In genomic region chr13:94702181-94703041, GRCh38 we compare ENCODE assay signal across 33 cellular contexts. TPM values are rescaled to one million over a fixed set of nuclear protein-coding genes. Genes with fewer than 3 reads are reported as not detected.
A peak's percentile ranks its signal among the peaks of the same experiment; 100 is the strongest.
DNase-seq lines count a peak whose midpoint lies in the region; ATAC-seq, FAIRE-seq and TF ChIP-seq lines count a peak whose summit lies in the region.
"Had no signal": no experiment of that assay in that cellular context is flagged by ENCODE, and none has a peak within 500 bp of the region (broad histone marks: within the 10 kb centered on the region; RNA-seq: fewer than 3 reads in every experiment).

No MANE protein-coding gene starts in this region.

- H3K36me3 Mint-ChIP-seq in activated naive CD8-positive, alpha-beta T cell treated with anti-CD3 and anti-CD28 coated beads, Interleukin-2, amount 10 ng/mL, durations not matched to agents 7 days and 5 days: peaks cover 3% of the 10 kb centered on the region
- peaks cover 2% of the 10 kb centered on the region for H3K36me3 Mint-ChIP-seq in activated naive CD8-positive, alpha-beta T cell treated with anti-CD3 and anti-CD28 coated beads, Interleukin-2, amount 50 U/mL, for 24 hours (ENCODE audit: low read depth)
- H3K36me3 Mint-ChIP-seq in endodermal cell (ENCODE audit: low read depth) (no peaks in the 10 kb centered on the region), nephron (ENCODE audit: low read depth) (no peaks in the 10 kb centered on the region), type B pancreatic cell (no peaks in the 10 kb centered on the region)

- peak; percentile 29 for DNase-seq in activated naive CD8-positive, alpha-beta T cell treated with anti-CD3 and anti-CD28 coated beads, Interleukin-2, amount 10 ng/mL, durations not matched to agents 7 days and 5 days
- no peak for DNase-seq in activated naive CD8-positive, alpha-beta T cell treated with anti-CD3 and anti-CD28 coated beads, Interleukin-2, amount 50 U/mL, for 24 hours
- DNase-seq in endodermal cell (no peak), type B pancreatic cell (ENCODE audit: extremely low spot score, unreplicated experiment) (no peak), GM03348 (ENCODE audit: low spot score) (no peak), HepG2 (ENCODE audit: low spot score) (no peak)
- DNase-seq: activated CD4-positive, CD25-positive, alpha-beta regulatory T cell; activated CD8-positive, alpha-beta T cell treated with anti-CD3 and anti-CD28 coated beads, Interleukin-2, amount 10 ng/mL, durations not matched to agents 7 days and 5 days; activated naive CD8-positive, alpha-beta T cell treated with anti-CD3 and anti-CD28 coated beads for 36 hours; body of pancreas; CD4-positive, alpha-beta memory T cell; effector CD4-positive, alpha-beta T cell; EL; heart left ventricle; left ventricle myocardium superior; naive thymus-derived CD4-positive, alpha-beta T cell; NCI-H1436; NCI-H345; NCI-H748 treated with DMSO at 0.1 percent for 48 hours; SJCRH30; T-helper 1 cell had no signal

- H3K79me2 ChIP-seq in HepG2 (ENCODE audit: insufficient read depth, low read length): no peaks in the 10 kb centered on the region

- no peak for TF ChIP-seq POLR2A in HepG2 (IDR thresholded peaks at IDR 0.05; ENCODE audit: insufficient read depth in 1 of 2, low read depth in 2 of 2, low read length in 2 of 2)

- no peaks in the 10 kb centered on the region for H4K20me1 ChIP-seq in HepG2 (ENCODE audit: insufficient read depth, low read length)

- peaks cover 100% of the 10 kb centered on the region for H3K27me3 ChIP-seq in endodermal cell (ENCODE audit: control insufficient read depth, insufficient read depth, low read length, poor library complexity, severe bottlenecking)
- peaks cover 18 to 77% of the 10 kb centered on the region in 2 experiments for H3K27me3 ChIP-seq in HepG2 (ENCODE audit: control insufficient read depth in 1 of 2, insufficient read depth in 2 of 2, low read length in 2 of 2)
- H3K27me3 ChIP-seq: SJCRH30 had no signal

- intact Hi-C loops in HepG2 (cut with micrococcal nuclease; ENCODE audit: unreplicated experiment): no loop called here

- H3K4me1 ChIP-seq in endodermal cell (ENCODE audit: control insufficient read depth, insufficient read depth, low read length) (peaks cover 3% of the 10 kb centered on the region), HepG2 (ENCODE audit: insufficient read depth, low read length) (no peaks in the 10 kb centered on the region)
- H3K4me1 ChIP-seq: A549, pancreas, SJCRH30 had no signal

- H3K4me3 Mint-ChIP-seq in activated naive CD8-positive, alpha-beta T cell treated with anti-CD3 and anti-CD28 coated beads, Interleukin-2, amount 10 ng/mL, durations not matched to agents 7 days and 5 days: no peak overlapping the region
- H3K4me3 Mint-ChIP-seq in activated naive CD8-positive, alpha-beta T cell treated with anti-CD3 and anti-CD28 coated beads, Interleukin-2, amount 50 U/mL, for 24 hours: no peak overlapping the region
- H3K4me3 Mint-ChIP-seq in endodermal cell (peak overlapping the region; percentile 20), nephron (peak overlapping the region in 2 of 3 experiments; percentile 31 to 39), type B pancreatic cell (peak overlapping the region; percentile 64)
- H3K4me3 Mint-ChIP-seq: activated CD8-positive, alpha-beta T cell treated with anti-CD3 and anti-CD28 coated beads, Interleukin-2, amount 10 ng/mL, durations not matched to agents 7 days and 5 days; activated naive CD8-positive, alpha-beta T cell treated with anti-CD3 and anti-CD28 coated beads for 36 hours; CD4-positive, alpha-beta memory T cell had no signal

- no peak for TF ChIP-seq RAD21 in HepG2 (CRISPR knock-in tag; IDR thresholded peaks at IDR 0.05)

- H3K9me3 ChIP-seq in endodermal cell (ENCODE audit: control insufficient read depth, low read length): peaks cover 10% of the 10 kb centered on the region
- H3K9me3 ChIP-seq in HepG2 (ENCODE audit: low read length): no peaks in the 10 kb centered on the region
- H3K9me3 ChIP-seq: A549, body of pancreas, heart left ventricle, pancreas, right atrium auricular region, SJCRH30, upper lobe of left lung had no signal

- peak overlapping the region; percentile 63 for H3K27ac Mint-ChIP-seq in activated naive CD8-positive, alpha-beta T cell treated with anti-CD3 and anti-CD28 coated beads, Interleukin-2, amount 10 ng/mL, durations not matched to agents 7 days and 5 days
- H3K27ac Mint-ChIP-seq in activated naive CD8-positive, alpha-beta T cell treated with anti-CD3 and anti-CD28 coated beads, Interleukin-2, amount 50 U/mL, for 24 hours: no peak overlapping the region
- H3K27ac Mint-ChIP-seq in endodermal cell: no peak overlapping the region
- H3K27ac Mint-ChIP-seq in nephron: no peak overlapping the region
- H3K27ac Mint-ChIP-seq in type B pancreatic cell: no peak overlapping the region
- H3K27ac Mint-ChIP-seq: activated CD8-positive, alpha-beta T cell treated with anti-CD3 and anti-CD28 coated beads, Interleukin-2, amount 10 ng/mL, durations not matched to agents 7 days and 5 days; activated naive CD8-positive, alpha-beta T cell treated with anti-CD3 and anti-CD28 coated beads for 36 hours; CD4-positive, alpha-beta memory T cell had no signal

- H2AFZ ChIP-seq in HepG2 (ENCODE audit: low read length): no peak overlapping the region

- H3K36me3 ChIP-seq in endodermal cell (ENCODE audit: control insufficient read depth, insufficient read depth, low read length) (no peaks in the 10 kb centered on the region), HepG2 (replicated peaks in 1 of 2; ENCODE audit: control insufficient read depth in 1 of 2, insufficient read depth in 2 of 2, low read length in 2 of 2) (no peaks in the 10 kb centered on the region)
- H3K36me3 ChIP-seq: heart left ventricle, pancreas, right atrium auricular region, SJCRH30, upper lobe of left lung had no signal

- no peak overlapping the region for H3K9ac ChIP-seq in endodermal cell (ENCODE audit: extremely low read depth, low read length, poor library complexity, severe bottlenecking)
- no peak overlapping the region for H3K9ac ChIP-seq in HepG2 (ENCODE audit: insufficient read depth, low read depth, low read length)
- H3K9ac ChIP-seq: KMS-11 had no signal

- POLR2A ChIA-PET in activated naive CD8-positive, alpha-beta T cell treated with anti-CD3 and anti-CD28 coated beads, Interleukin-2, amount 10 ng/mL, durations not matched to agents 7 days and 5 days (lab: Charles Lee): no interaction called here
- POLR2A ChIA-PET in HepG2 (lab: Yijun Ruan, JAX): no interaction called here

- WGBS in endodermal cell (ENCODE audit: insufficient coverage in 1 of 2, insufficient read length in 1 of 2), 2 experiments: 13 to 18% methylated on average over 35 to 60 of the region's 60 CpGs
- 60% methylated on average over 17 of the region's 60 CpGs for WGBS in HepG2 (ENCODE audit: low lambda C conversion rate)

- H3K27ac ChIP-seq in endodermal cell (ENCODE audit: low read depth, low read length): no peak overlapping the region
- H3K27ac ChIP-seq in HepG2 (ENCODE audit: extremely low read length, insufficient read depth, low read length): no peak overlapping the region
- H3K27ac ChIP-seq: A549, body of pancreas, heart left ventricle, KMS-11, pancreas, right atrium auricular region, SJCRH30, upper lobe of left lung had no signal

- no peak for TF ChIP-seq CTCF in endodermal cell (conservative IDR thresholded peaks at IDR 0.05)
- TF ChIP-seq CTCF in nephron (IDR thresholded peaks at IDR 0.05; ENCODE audit: unreplicated experiment in 3 of 3): no peak
- TF ChIP-seq CTCF in type B pancreatic cell (conservative IDR thresholded peaks at IDR 0.05): no peak
- no peak for TF ChIP-seq CTCF in HepG2 (CRISPR knock-in tag; IDR thresholded peaks at IDR 0.05)

- peaks cover 96% of the 10 kb centered on the region for H3K27me3 Mint-ChIP-seq in activated naive CD8-positive, alpha-beta T cell treated with anti-CD3 and anti-CD28 coated beads, Interleukin-2, amount 10 ng/mL, durations not matched to agents 7 days and 5 days
- peaks cover 91% of the 10 kb centered on the region for H3K27me3 Mint-ChIP-seq in activated naive CD8-positive, alpha-beta T cell treated with anti-CD3 and anti-CD28 coated beads, Interleukin-2, amount 50 U/mL, for 24 hours
- H3K27me3 Mint-ChIP-seq in endodermal cell (ENCODE audit: insufficient read depth): peaks cover 100% of the 10 kb centered on the region
- H3K27me3 Mint-ChIP-seq in nephron (ENCODE audit: low read depth): peaks cover 100% of the 10 kb centered on the region
- peaks cover 98% of the 10 kb centered on the region for H3K27me3 Mint-ChIP-seq in type B pancreatic cell

- H3K4me3 ChIP-seq in endodermal cell (ENCODE audit: low read length): peak overlapping the region; percentile 53
- no peak overlapping the region for H3K4me3 ChIP-seq in HepG2 (replicated peaks in 1 of 3; ENCODE audit: insufficient read depth in 1 of 3, low read depth in 2 of 3, low read length in 3 of 3)
- H3K4me3 ChIP-seq: A549, body of pancreas, heart left ventricle, pancreas, right atrium auricular region, SJCRH30, upper lobe of left lung had no signal

- H3K4me1 Mint-ChIP-seq in activated naive CD8-positive, alpha-beta T cell treated with anti-CD3 and anti-CD28 coated beads, Interleukin-2, amount 10 ng/mL, durations not matched to agents 7 days and 5 days: peaks cover 2% of the 10 kb centered on the region
- peaks cover under 1% of the 10 kb centered on the region for H3K4me1 Mint-ChIP-seq in activated naive CD8-positive, alpha-beta T cell treated with anti-CD3 and anti-CD28 coated beads, Interleukin-2, amount 50 U/mL, for 24 hours
- H3K4me1 Mint-ChIP-seq in endodermal cell (peaks cover 28% of the 10 kb centered on the region), nephron (peaks cover 6% of the 10 kb centered on the region), type B pancreatic cell (ENCODE audit: unreplicated experiment) (peaks cover 12% of the 10 kb centered on the region)

- FAIRE-seq in HepG2 (lab: Jason Lieb, UNC): no peak
- FAIRE-seq: A549, H54, islet of Langerhans, pancreas had no signal

- in situ Hi-C loops in HepG2 (cut with HindIII; ENCODE audit: extremely low pct_ligation_motif_present, low pct_unique_long_range_greater_than_20kb): no loop called here

- CTCF ChIA-PET in HepG2 (lab: Yijun Ruan, JAX; ENCODE audit: low intra/inter-chr PET ratio, low total read pairs): no interaction called here

- TF ChIP-seq EP300 in HepG2 (IDR thresholded peaks at IDR 0.05; ENCODE audit: low read depth in 2 of 2, low read length in 2 of 2): no peak
- no peak for TF ChIP-seq EP300 in HepG2 (CRISPR knock-in tag; IDR thresholded peaks at IDR 0.05; ENCODE audit: borderline replicate concordance)

- no peak for ATAC-seq in activated naive CD8-positive, alpha-beta T cell treated with anti-CD3 and anti-CD28 coated beads, Interleukin-2, amount 10 ng/mL, durations not matched to agents 7 days and 5 days (ENCODE audit: low read depth)
- ATAC-seq in activated naive CD8-positive, alpha-beta T cell treated with anti-CD3 and anti-CD28 coated beads, Interleukin-2, amount 50 U/mL, for 24 hours: no peak
- no peak for ATAC-seq in HG03095 (IDR thresholded peaks at IDR 0.05; ENCODE audit: unreplicated experiment)
- no peak for ATAC-seq in HepG2
- ATAC-seq: A549; activated CD8-positive, alpha-beta T cell treated with anti-CD3 and anti-CD28 coated beads, Interleukin-2, amount 10 ng/mL, durations not matched to agents 7 days and 5 days; body of pancreas; heart left ventricle; left ventricle myocardium superior; naive thymus-derived CD4-positive, alpha-beta T cell; pancreas had no signal

- no peak overlapping the region for H3K4me2 ChIP-seq in HepG2 (ENCODE audit: low read depth, low read length)
- H3K4me2 ChIP-seq: A549, KMS-11 had no signal

- no TSS peak for BruUV-seq in HepG2 (replicated peaks; lab: Mats Ljungman, UMichigan)

- peaks cover 4% of the 10 kb centered on the region for H3K9me3 Mint-ChIP-seq in activated naive CD8-positive, alpha-beta T cell treated with anti-CD3 and anti-CD28 coated beads, Interleukin-2, amount 10 ng/mL, durations not matched to agents 7 days and 5 days
- peaks cover 4% of the 10 kb centered on the region for H3K9me3 Mint-ChIP-seq in activated naive CD8-positive, alpha-beta T cell treated with anti-CD3 and anti-CD28 coated beads, Interleukin-2, amount 50 U/mL, for 24 hours
- H3K9me3 Mint-ChIP-seq in endodermal cell: no peaks in the 10 kb centered on the region
- H3K9me3 Mint-ChIP-seq in nephron: peaks cover 8% of the 10 kb centered on the region
- H3K9me3 Mint-ChIP-seq in type B pancreatic cell: peaks cover 4% of the 10 kb centered on the region

RNA-seq across cellular contexts. Expression of gene SOX21, which starts 9.9 kb away (rescaled TPM):
- not detected for total RNA-seq in activated naive CD8-positive, alpha-beta T cell treated with anti-CD3 and anti-CD28 coated beads, Interleukin-2, amount 10 ng/mL, durations not matched to agents 7 days and 5 days
- total RNA-seq in endodermal cell (10 to 100 TPM in 1 of 2 donors, 1 to 10 TPM in 1; 5.2 to 10.1 TPM), type B pancreatic cell (ENCODE audit: low replicate concordance) (9.6 and 11.4 TPM in 2 replicates), HepG2 (2016; rRNA removed; fragmentation: Illumina TruSeq; extraction: Trizol) (not detected in 2 replicates)
- polyA plus RNA-seq in endodermal cell (2013, experiment 1 of 2): 53.2 TPM
- polyA plus RNA-seq in endodermal cell (2013, experiment 2 of 2): 46.1 TPM
- not detected in 2 replicates for total RNA-seq in HepG2 (2016; cell fraction: cytosol; rRNA removed; fragmentation: Illumina TruSeq; extraction: Trizol; ENCODE audit: low read depth)
- total RNA-seq in HepG2 (2016; cell fraction: insoluble cytoplasmic fraction; rRNA removed; fragmentation: Illumina TruSeq; extraction: Trizol): not detected in 2 replicates
- total RNA-seq in HepG2 (2016; cell fraction: membrane; rRNA removed; fragmentation: Illumina TruSeq; extraction: Trizol): not detected in 2 replicates
- total RNA-seq in HepG2 (2016; cell fraction: nucleus; rRNA removed; fragmentation: Illumina TruSeq; extraction: Trizol): not detected in 2 replicates
- not detected in 2 replicates for polyA plus RNA-seq in HepG2 (2011; rRNA removed)
- polyA plus RNA-seq in HepG2 (2011; cell fraction: cytosol; rRNA removed): not detected in 2 replicates
- polyA plus RNA-seq in HepG2 (2011; cell fraction: nucleus; rRNA removed): not detected in 2 replicates
- not detected in 2 replicates for polyA plus RNA-seq in HepG2 (2012)
- polyA plus RNA-seq in HepG2 (2016; cell fraction: cytosol; fragmentation: Illumina TruSeq; extraction: Trizol; ENCODE audit: low read depth): not detected in 2 replicates
- not detected in 2 replicates for polyA plus RNA-seq in HepG2 (2016; cell fraction: insoluble cytoplasmic fraction; fragmentation: Illumina TruSeq; extraction: Trizol; ENCODE audit: low read depth)
- polyA plus RNA-seq in HepG2 (2016; cell fraction: membrane; fragmentation: Illumina TruSeq; extraction: Trizol; ENCODE audit: low read depth): not detected in 2 replicates
- polyA plus RNA-seq in HepG2 (2016; cell fraction: nucleus; fragmentation: Illumina TruSeq; extraction: Trizol; ENCODE audit: insufficient read depth, low read depth): not detected in 2 replicates
- polyA minus RNA-seq in HepG2 (2011; rRNA and poly(A)+ RNA removed; ENCODE audit: low replicate concordance): not detected in 2 replicates
- polyA minus RNA-seq in HepG2 (2011; cell fraction: cytosol; rRNA and poly(A)+ RNA removed): not detected in 2 replicates
- polyA minus RNA-seq in HepG2 (2011; cell fraction: nucleus; rRNA and poly(A)+ RNA removed): not detected in 2 replicates
- total RNA-seq: activated CD8-positive, alpha-beta T cell treated with anti-CD3 and anti-CD28 coated beads, Interleukin-2, amount 10 ng/mL, durations not matched to agents 7 days and 5 days; activated naive CD8-positive, alpha-beta T cell treated with anti-CD3 and anti-CD28 coated beads for 36 hours; CD4-positive, alpha-beta memory T cell; chondrocyte; heart left ventricle; HT-29; left ventricle myocardium superior; naive thymus-derived CD4-positive, alpha-beta T cell; right atrium auricular region; RPMI7951; SJCRH30 had no signal
- polyA plus RNA-seq: CD4-positive, alpha-beta memory T cell; heart left ventricle; naive thymus-derived CD4-positive, alpha-beta T cell; pancreas had no signal

Comparison
In these comparisons a context has a peak if more than half of its experiments do, and no peak if none do; other contexts are left out.
1. H3K4me3 Mint-ChIP-seq: peak in endodermal cell (single experiment), nephron (2 of 3) and type B pancreatic cell (single experiment); none in activated naive CD8-positive, alpha-beta T cell treated with anti-CD3 and anti-CD28 coated beads, Interleukin-2, amount 10 ng/mL, durations not matched to agents 7 days and 5 days (single experiment) and activated naive CD8-positive, alpha-beta T cell treated with anti-CD3 and anti-CD28 coated beads, Interleukin-2, amount 50 U/mL, for 24 hours (single experiment).